30 cellular contexts compared by ENCODE assay signal in the genomic region with DNA sequence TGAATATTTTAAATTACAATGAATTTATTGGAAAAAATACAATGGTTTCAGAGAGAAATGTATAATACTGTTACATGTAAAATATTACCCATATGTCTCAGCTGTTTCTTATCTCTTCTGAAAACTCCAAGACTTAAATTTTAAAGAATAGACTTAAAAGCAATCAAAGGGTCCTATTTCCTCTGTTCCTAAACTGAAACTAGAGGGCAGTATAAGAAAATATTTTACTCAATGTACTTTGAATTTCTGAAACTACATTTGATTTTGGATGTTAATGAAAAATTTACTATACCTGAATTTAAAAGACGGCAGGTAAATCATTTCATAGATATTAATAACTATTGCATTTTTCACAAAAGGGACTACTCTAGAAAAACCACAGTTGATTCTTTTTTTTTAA.
A peak's percentile ranks its signal among the peaks of the same experiment; 100 is the strongest.
DNase-seq lines count a peak whose midpoint lies in the region; ATAC-seq and TF ChIP-seq lines count a peak whose summit lies in the region.
"Had no signal": no experiment of that assay in that cellular context is flagged by ENCODE, and none has a peak within 500 bp of the region (broad histone marks: within the 10 kb centered on the region; RNA-seq: fewer than 3 reads in every experiment).

No MANE protein-coding gene starts in this region.

- CTCF ChIA-PET in activated CD4-positive, alpha-beta T cell treated with anti-CD3 and anti-CD28 coated beads, Interleukin-2, amount 10 ng/mL, durations not matched to agents 7 days and 5 days (lab: Charles Lee): no interaction called here
- CTCF ChIA-PET in CD8-positive, alpha-beta memory T cell (lab: Charles Lee): interaction anchor here (2.3 kb wide), 1 partner anchor 13 kb away, joined by 6 read pairs; no protein-coding TSS in a partner anchor

- H3K4me2 ChIP-seq in OCI-LY1 (ENCODE audit: low read length): no peak overlapping the region
- H3K4me2 ChIP-seq in osteoblast (ENCODE audit: insufficient read depth, low read length): no peak overlapping the region
- H3K4me2 ChIP-seq: BLaER1 had no signal

- ATAC-seq in heart right ventricle: no peak
- ATAC-seq: sciatic nerve; stimulated activated effector memory CD8-positive, alpha-beta T cell treated with anti-CD3 and anti-CD28 coated beads, Interleukin-12 subunit alpha, Interleukin-12 subunit beta, amount 100 ng/mL, for 72 hours had no signal

- peaks cover 6% of the 10 kb centered on the region for H3K9me3 Mint-ChIP-seq in activated CD4-positive, alpha-beta T cell treated with anti-CD3 and anti-CD28 coated beads, Interleukin-2, amount 10 ng/mL, durations not matched to agents 7 days and 5 days
- H3K9me3 Mint-ChIP-seq in CD8-positive, alpha-beta memory T cell: no peaks in the 10 kb centered on the region
- H3K9me3 Mint-ChIP-seq: stimulated activated effector memory CD8-positive, alpha-beta T cell treated with anti-CD3 and anti-CD28 coated beads, Interleukin-12 subunit alpha, Interleukin-12 subunit beta, amount 100 ng/mL, for 72 hours had no signal

- peaks cover 31% of the 10 kb centered on the region for H3K36me3 Mint-ChIP-seq in activated CD4-positive, alpha-beta T cell treated with anti-CD3 and anti-CD28 coated beads, Interleukin-2, amount 10 ng/mL, durations not matched to agents 7 days and 5 days (ENCODE audit: low read depth)
- peaks cover 5 to 39% (median 12%) of the 10 kb centered on the region in 3 donors for H3K36me3 Mint-ChIP-seq in CD8-positive, alpha-beta memory T cell

- H2AFZ ChIP-seq in OCI-LY1 (ENCODE audit: low read length) (no peak overlapping the region), osteoblast (ENCODE audit: low read length) (no peak overlapping the region)
- H2AFZ ChIP-seq: GM23248 had no signal

- H3K4me1 ChIP-seq in cardiac muscle cell (ENCODE audit: low read depth) (no peaks in the 10 kb centered on the region), heart right ventricle (no peaks in the 10 kb centered on the region), OCI-LY1 (ENCODE audit: insufficient read depth, low read length, severe bottlenecking) (no peaks in the 10 kb centered on the region), osteoblast (ENCODE audit: insufficient read depth, low read length) (peaks cover 8% of the 10 kb centered on the region), esophagus squamous epithelium (no peaks in the 10 kb centered on the region)
- H3K4me1 ChIP-seq in CD8-positive, alpha-beta memory T cell (ENCODE audit: insufficient read depth, low read length): no peaks in the 10 kb centered on the region
- H3K4me1 ChIP-seq: BLaER1, colonic mucosa, left ventricle myocardium inferior had no signal

- H3K9me2 ChIP-seq in OCI-LY1 (ENCODE audit: low read depth, low read length): no peaks in the 10 kb centered on the region

- H3K4me3 ChIP-seq in cardiac muscle cell (no peak overlapping the region), heart right ventricle (no peak overlapping the region), OCI-LY1 (ENCODE audit: low read depth, low read length, poor library complexity, severe bottlenecking) (no peak overlapping the region), cardiac fibroblast (replicated peaks in 1 of 2; ENCODE audit: low read depth in 2 of 2, low read length in 2 of 2) (no peak overlapping the region), osteoblast (ENCODE audit: insufficient read depth, low read length) (no peak overlapping the region), esophagus squamous epithelium (no peak overlapping the region)
- no peak overlapping the region for H3K4me3 ChIP-seq in CD8-positive, alpha-beta memory T cell (ENCODE audit: low read length)
- H3K4me3 ChIP-seq: adrenal gland, BLaER1, colonic mucosa, GM23248, left ventricle myocardium inferior, SK-N-MC had no signal

- H3K27ac ChIP-seq in cardiac muscle cell (no peak overlapping the region), heart right ventricle (no peak overlapping the region), OCI-LY1 (ENCODE audit: low read depth, low read length, poor library complexity, severe bottlenecking) (no peak overlapping the region), osteoblast (ENCODE audit: low read depth, low read length) (no peak overlapping the region), esophagus squamous epithelium (no peak overlapping the region)
- no peak overlapping the region for H3K27ac ChIP-seq in CD8-positive, alpha-beta memory T cell (ENCODE audit: low read depth, low read length)
- H3K27ac ChIP-seq: adrenal gland, BLaER1, colonic mucosa, GM23248, left ventricle myocardium inferior, SK-N-MC, WERI-Rb-1 had no signal

- H4K20me1 ChIP-seq in OCI-LY1 (ENCODE audit: insufficient read depth, low read length) (no peaks in the 10 kb centered on the region), osteoblast (ENCODE audit: insufficient read depth, low read length) (no peaks in the 10 kb centered on the region)
- H4K20me1 ChIP-seq: BLaER1 had no signal

- no peak overlapping the region for H3K27ac Mint-ChIP-seq in activated CD4-positive, alpha-beta T cell treated with anti-CD3 and anti-CD28 coated beads, Interleukin-2, amount 10 ng/mL, durations not matched to agents 7 days and 5 days
- no peak overlapping the region for H3K27ac Mint-ChIP-seq in CD8-positive, alpha-beta memory T cell
- H3K27ac Mint-ChIP-seq: IgD-negative memory B cell; progenitor cell of endocrine pancreas; stimulated activated effector memory CD8-positive, alpha-beta T cell treated with anti-CD3 and anti-CD28 coated beads, Interleukin-12 subunit alpha, Interleukin-12 subunit beta, amount 100 ng/mL, for 72 hours had no signal

- H3K9me3 ChIP-seq in cardiac muscle cell (ENCODE audit: low read depth) (no peaks in the 10 kb centered on the region), heart right ventricle (peaks cover 0 to 3% (median 0%) of the 10 kb centered on the region in 11 donors), OCI-LY1 (ENCODE audit: low read length) (0 out of 2 replicates have a peak, but pooled peaks cover 3% of the 10 kb centered on the region), osteoblast (ENCODE audit: low read depth, low read length) (no peaks in the 10 kb centered on the region), esophagus squamous epithelium (no peaks in the 10 kb centered on the region)
- H3K9me3 ChIP-seq in CD8-positive, alpha-beta memory T cell (ENCODE audit: low read length): no peaks in the 10 kb centered on the region
- H3K9me3 ChIP-seq: BLaER1, colonic mucosa, left ventricle myocardium inferior had no signal

- peaks cover 4% of the 10 kb centered on the region for H3K36me3 ChIP-seq in cardiac muscle cell
- H3K36me3 ChIP-seq in heart right ventricle: peaks cover 0 to 7% (median 0%) of the 10 kb centered on the region in 9 donors
- peaks cover 23% of the 10 kb centered on the region for H3K36me3 ChIP-seq in OCI-LY1 (ENCODE audit: insufficient read depth, low read length)
- no peaks in the 10 kb centered on the region for H3K36me3 ChIP-seq in osteoblast (ENCODE audit: insufficient read depth, low read length)
- H3K36me3 ChIP-seq in esophagus squamous epithelium: peaks cover 0 to 26% (median 0%) of the 10 kb centered on the region in 3 donors
- H3K36me3 ChIP-seq in CD8-positive, alpha-beta memory T cell (ENCODE audit: insufficient read depth, low read length): peaks cover 14% of the 10 kb centered on the region
- H3K36me3 ChIP-seq: adrenal gland, BLaER1, colonic mucosa, left ventricle myocardium inferior had no signal

- H3K79me2 ChIP-seq in OCI-LY1 (ENCODE audit: insufficient read depth, low read length): no peaks in the 10 kb centered on the region
- no peaks in the 10 kb centered on the region for H3K79me2 ChIP-seq in osteoblast (ENCODE audit: insufficient read depth, low read length)

- peaks cover 13% of the 10 kb centered on the region for H3K4me1 Mint-ChIP-seq in activated CD4-positive, alpha-beta T cell treated with anti-CD3 and anti-CD28 coated beads, Interleukin-2, amount 10 ng/mL, durations not matched to agents 7 days and 5 days
- H3K4me1 Mint-ChIP-seq in CD8-positive, alpha-beta memory T cell: peaks cover 12 to 33% (median 18%) of the 10 kb centered on the region in 3 donors

- no peak overlapping the region for H3K9ac ChIP-seq in OCI-LY1 (ENCODE audit: low read length)
- H3K9ac ChIP-seq: BLaER1, GM23248 had no signal

- TF ChIP-seq CTCF in cardiac muscle cell (IDR thresholded peaks at IDR 0.05; ENCODE audit: low read depth, low read length): peak; percentile 14
- TF ChIP-seq CTCF in heart right ventricle (IDR thresholded peaks at IDR 0.05): peak in 1 of 9 donors; percentile 19
- TF ChIP-seq CTCF in OCI-LY1 (IDR thresholded peaks at IDR 0.05; ENCODE audit: low read length): peak; percentile 14; the same call in 1 of the 2 replicates
- TF ChIP-seq CTCF in cardiac fibroblast (IDR thresholded peaks at IDR 0.05; ENCODE audit: low read depth, low read length): no peak
- peak; percentile 22 for TF ChIP-seq CTCF in osteoblast (IDR thresholded peaks at IDR 0.05; ENCODE audit: extremely low read depth, low read depth, low read length)
- TF ChIP-seq CTCF in esophagus squamous epithelium (IDR thresholded peaks at IDR 0.05): no peak

- H3K4me3 Mint-ChIP-seq in activated CD4-positive, alpha-beta T cell treated with anti-CD3 and anti-CD28 coated beads, Interleukin-2, amount 10 ng/mL, durations not matched to agents 7 days and 5 days: no peak overlapping the region
- H3K4me3 Mint-ChIP-seq in CD8-positive, alpha-beta memory T cell: no peak overlapping the region
- H3K4me3 Mint-ChIP-seq: IgD-negative memory B cell; stimulated activated effector memory CD8-positive, alpha-beta T cell treated with anti-CD3 and anti-CD28 coated beads, Interleukin-12 subunit alpha, Interleukin-12 subunit beta, amount 100 ng/mL, for 72 hours had no signal

- POLR2A ChIA-PET in activated CD4-positive, alpha-beta T cell treated with anti-CD3 and anti-CD28 coated beads, Interleukin-2, amount 10 ng/mL, durations not matched to agents 7 days and 5 days (lab: Charles Lee): no interaction called here
- POLR2A ChIA-PET in CD8-positive, alpha-beta memory T cell (lab: Charles Lee): no interaction called here

- no peak for DNase-seq in cardiac muscle cell (ENCODE audit: low read depth in 1 of 2, low spot score in 1 of 2)
- no peak for DNase-seq in heart right ventricle
- DNase-seq in cardiac fibroblast (ENCODE audit: low read depth in 2 of 2): peak; percentile 3 to 7
- no peak for DNase-seq in osteoblast (ENCODE audit: insufficient read length, low spot score, missing footprints)
- no peak for DNase-seq in activated CD4-positive, alpha-beta T cell treated with anti-CD3 and anti-CD28 coated beads, Interleukin-2, amount 10 ng/mL, durations not matched to agents 7 days and 5 days
- no peak for DNase-seq in esophagus squamous epithelium (lab: John Stamatoyannopoulos, UW)
- DNase-seq in CD8-positive, alpha-beta memory T cell: no peak
- DNase-seq: ACHN; activated CD4-positive, alpha-beta T cell treated with anti-CD3 and anti-CD28 coated beads, Interleukin-2, amount 50 U/mL, for 1 hour; activated naive CD4-positive, alpha-beta T cell treated with Interleukin-2 at 50 U/mL for 16 hours; adrenal gland; colonic mucosa; effector CD8-positive, alpha-beta T cell; GM23248; left ventricle myocardium inferior; NCI-H1417 treated with DMSO at 0.1 percent for 48 hours; NCI-H2081 treated with DMSO at 0.1 percent for 48 hours; NCI-H226; NCI-H69; RPMI8226; stimulated activated CD4-positive, alpha-beta T cell treated with anti-CD3 and anti-CD28 coated beads, Interleukin-4, amount 100 ng/mL, for 24 hours; trophoblast cell; WERI-Rb-1 had no signal

- H3F3A ChIP-seq in OCI-LY1 (ENCODE audit: insufficient read depth, low read length): no peaks in the 10 kb centered on the region

- 93 to 100% methylated on average over 1 of the region's 1 CpG for WGBS in heart right ventricle, 2 donors
- 87 to 96% methylated on average over 1 of the region's 1 CpG for WGBS in esophagus squamous epithelium, 2 donors

- H3K27me3 Mint-ChIP-seq in activated CD4-positive, alpha-beta T cell treated with anti-CD3 and anti-CD28 coated beads, Interleukin-2, amount 10 ng/mL, durations not matched to agents 7 days and 5 days: no peaks in the 10 kb centered on the region
- no peaks in the 10 kb centered on the region for H3K27me3 Mint-ChIP-seq in CD8-positive, alpha-beta memory T cell
- H3K27me3 Mint-ChIP-seq: IgD-negative memory B cell, progenitor cell of endocrine pancreas had no signal

- TF ChIP-seq POLR2A in esophagus squamous epithelium (IDR thresholded peaks at IDR 0.05): no peak

- H3K27me3 ChIP-seq in cardiac muscle cell: no peaks in the 10 kb centered on the region
- H3K27me3 ChIP-seq in heart right ventricle: no peaks in the 10 kb centered on the region
- H3K27me3 ChIP-seq in OCI-LY1 (ENCODE audit: insufficient read depth, low read length): no peaks in the 10 kb centered on the region
- no peaks in the 10 kb centered on the region for H3K27me3 ChIP-seq in osteoblast (ENCODE audit: insufficient read depth, low read length)
- no peaks in the 10 kb centered on the region for H3K27me3 ChIP-seq in esophagus squamous epithelium
- H3K27me3 ChIP-seq in CD8-positive, alpha-beta memory T cell (ENCODE audit: insufficient read depth, low read length, poor library complexity, severe bottlenecking): no peaks in the 10 kb centered on the region
- H3K27me3 ChIP-seq: adrenal gland, BLaER1, colonic mucosa had no signal

- intact Hi-C loops in heart right ventricle (cut with DNase I) (no loop called here), esophagus squamous epithelium (cut with DNase I) (no loop called here)

Comparison
In these comparisons a context has a peak if more than half of its experiments do, and no peak if none do; other contexts are left out.
1. DNase-seq: peak in cardiac fibroblast (2 of 2); none in cardiac muscle cell (0 of 2), heart right ventricle (0 of 2), osteoblast (single experiment), activated CD4-positive, alpha-beta T cell treated with anti-CD3 and anti-CD28 coated beads, Interleukin-2, amount 10 ng/mL, durations not matched to agents 7 days and 5 days (single experiment), esophagus squamous epithelium (single experiment) and CD8-positive, alpha-beta memory T cell (0 of 5).
2. CTCF ChIP-seq: peak in cardiac muscle cell (single experiment), OCI-LY1 (single experiment) and osteoblast (single experiment); none in cardiac fibroblast (single experiment) and esophagus squamous epithelium (0 of 6).